Comparison of ENCODE assay signal across 21 cellular contexts in the genomic region with DNA sequence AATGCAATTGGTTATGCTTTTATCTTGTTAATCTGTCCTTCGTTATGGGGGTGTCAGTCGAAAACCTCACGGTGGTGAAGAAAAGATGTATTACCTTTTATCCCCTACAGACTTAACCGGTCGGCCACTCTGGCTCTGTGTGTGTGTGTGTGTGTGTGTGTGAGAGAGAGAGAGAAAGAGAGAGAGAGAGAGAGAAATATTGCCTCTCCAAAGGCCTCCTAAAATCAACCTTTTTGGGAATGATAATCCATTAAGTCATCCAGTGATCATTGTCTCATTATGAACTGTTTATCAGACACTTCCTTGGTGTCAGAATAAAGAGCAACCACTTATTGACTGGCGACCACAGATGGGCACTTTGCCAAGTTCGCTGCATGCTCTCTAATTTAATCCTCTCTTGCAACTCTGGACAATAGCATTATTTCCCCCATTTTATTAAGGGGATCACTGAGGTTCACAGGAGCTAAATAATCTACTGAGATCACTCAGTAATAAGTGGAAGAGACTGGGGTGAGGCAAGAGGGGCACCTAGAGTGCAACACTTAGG. TPM values are rescaled to one million over a fixed set of nuclear protein-coding genes. Genes with fewer than 3 reads are reported as not detected.
A peak's percentile ranks its signal among the peaks of the same experiment; 100 is the strongest.
DNase-seq lines count a peak whose midpoint lies in the region; TF ChIP-seq lines count a peak whose summit lies in the region.
"Had no signal": no experiment of that assay in that cellular context is flagged by ENCODE, and none has a peak within 500 bp of the region (broad histone marks: within the 10 kb centered on the region; RNA-seq: fewer than 3 reads in every experiment).

No MANE protein-coding gene starts in this region.

- CTCF ChIA-PET in Calu3 (lab: Charles Lee): no interaction called here

- H3K4me1 Mint-ChIP-seq in Calu3 (ENCODE audit: low read depth, unreplicated experiment): peaks cover 10% of the 10 kb centered on the region
- H3K4me1 Mint-ChIP-seq in activated CD4-positive, alpha-beta T cell treated with anti-CD3 and anti-CD28 coated beads, Interleukin-2, amount 10 ng/mL, durations not matched to agents 24 days and 14 days: peaks cover 6% of the 10 kb centered on the region

- no peaks in the 10 kb centered on the region for H3K9me3 ChIP-seq in WERI-Rb-1 (ENCODE audit: severe bottlenecking)
- no peaks in the 10 kb centered on the region for H3K9me3 ChIP-seq in adrenal gland (replicated peaks in 1 of 3)
- H3K9me3 ChIP-seq: psoas muscle, thoracic aorta had no signal

- no TSS peak for BruUV-seq in Calu3 (replicated peaks; lab: Mats Ljungman, UMichigan)

- H3K27me3 Mint-ChIP-seq in Calu3 (ENCODE audit: unreplicated experiment): peaks cover 1% of the 10 kb centered on the region
- peaks cover 19% of the 10 kb centered on the region for H3K27me3 Mint-ChIP-seq in activated CD4-positive, alpha-beta T cell treated with anti-CD3 and anti-CD28 coated beads, Interleukin-2, amount 10 ng/mL, durations not matched to agents 24 days and 14 days

- H3K27ac ChIP-seq in WERI-Rb-1: no peak overlapping the region
- H3K27ac ChIP-seq in adrenal gland: no peak overlapping the region
- H3K27ac ChIP-seq: psoas muscle, thoracic aorta had no signal

- H3K4me3 Mint-ChIP-seq in Calu3 (ENCODE audit: low read depth, unreplicated experiment): no peak overlapping the region
- H3K4me3 Mint-ChIP-seq in activated CD4-positive, alpha-beta T cell treated with anti-CD3 and anti-CD28 coated beads, Interleukin-2, amount 10 ng/mL, durations not matched to agents 24 days and 14 days: no peak overlapping the region
- H3K4me3 Mint-ChIP-seq: activated B cell treated with CpG ODN at 0.5 μM for 24 hours; activated CD8-positive, alpha-beta memory T cell treated with anti-CD3 and anti-CD28 coated beads, Interleukin-2, amount 10 ng/mL, durations not matched to agents 7 days and 5 days; IgD-negative memory B cell; nephron had no signal

- 53 to 79% (median 60%) methylated on average over 7 of the region's 7 CpGs for WGBS in adrenal gland, 4 donors

- DNase-seq in Calu3 (peak; percentile 16), NCI-H1105 treated with DMSO at 0.1 percent for 48 hours (lab: John Stamatoyannopoulos, UW) (peak; percentile 79), NCI-H510A (lab: John Stamatoyannopoulos, UW) (peak; percentile 4), WERI-Rb-1 (peak; percentile 30), Ammon's horn (ENCODE audit: low spot score) (no peak), activated gamma-delta T cell (lab: John Stamatoyannopoulos, UW) (no peak), adrenal gland (no peak)
- no peak for DNase-seq in activated CD4-positive, alpha-beta T cell treated with anti-CD3 and anti-CD28 coated beads, Interleukin-2, amount 10 ng/mL, durations not matched to agents 24 days and 14 days
- DNase-seq: activated B cell treated with CpG ODN at 0.5 μM for 24 hours; activated CD8-positive, alpha-beta memory T cell treated with anti-CD3 and anti-CD28 coated beads, Interleukin-2, amount 10 ng/mL, durations not matched to agents 7 days and 5 days; activated effector memory CD4-positive, alpha-beta T cell treated with Interleukin-2 at 50 U/mL for 16 hours; hypothalamus; kidney glomerular epithelial cell; mesenchymal stem cell; NK-92 treated with Interleukin-12 subunit alpha and Interleukin-12 subunit beta, amount 100 ng/mL, for 24 hours; psoas muscle had no signal

- TF ChIP-seq CTCF in Calu3 (IDR thresholded peaks at IDR 0.05; ENCODE audit: unreplicated experiment) (no peak), WERI-Rb-1 (IDR thresholded peaks at IDR 0.05; ENCODE audit: low read depth, low read length) (no peak), adrenal gland (IDR thresholded peaks at IDR 0.05) (no peak)

- no peaks in the 10 kb centered on the region for H3K36me3 Mint-ChIP-seq in Calu3 (ENCODE audit: insufficient read depth, unreplicated experiment)
- H3K36me3 Mint-ChIP-seq in activated CD4-positive, alpha-beta T cell treated with anti-CD3 and anti-CD28 coated beads, Interleukin-2, amount 10 ng/mL, durations not matched to agents 24 days and 14 days (ENCODE audit: low read depth): no peaks in the 10 kb centered on the region
- H3K36me3 Mint-ChIP-seq: activated CD8-positive, alpha-beta memory T cell treated with anti-CD3 and anti-CD28 coated beads, Interleukin-2, amount 10 ng/mL, durations not matched to agents 7 days and 5 days; IgD-negative memory B cell had no signal

- H3K9me3 Mint-ChIP-seq in Calu3 (ENCODE audit: low read depth, unreplicated experiment): no peaks in the 10 kb centered on the region
- no peaks in the 10 kb centered on the region for H3K9me3 Mint-ChIP-seq in activated CD4-positive, alpha-beta T cell treated with anti-CD3 and anti-CD28 coated beads, Interleukin-2, amount 10 ng/mL, durations not matched to agents 24 days and 14 days

- H3K4me1 ChIP-seq in adrenal gland (replicated peaks in 1 of 2): no peaks in the 10 kb centered on the region
- H3K4me1 ChIP-seq: psoas muscle had no signal

- H3K27me3 ChIP-seq in WERI-Rb-1 (ENCODE audit: insufficient read depth, low read depth, severe bottlenecking): no peaks in the 10 kb centered on the region
- peaks cover 3% of the 10 kb centered on the region for H3K27me3 ChIP-seq in adrenal gland

- intact Hi-C loops in Calu3 (cut with micrococcal nuclease; ENCODE audit: unreplicated experiment): no loop called here
- intact Hi-C loops in activated CD4-positive, alpha-beta T cell treated with anti-CD3 and anti-CD28 coated beads, Interleukin-2, amount 10 ng/mL, durations not matched to agents 24 days and 14 days (cut with micrococcal nuclease): no loop called here
- intact Hi-C loops in adrenal gland (cut with DNase I): no loop called here

- TF ChIP-seq POLR2A in adrenal gland (IDR thresholded peaks at IDR 0.05): no peak

- H3K36me3 ChIP-seq in WERI-Rb-1 (no peaks in the 10 kb centered on the region), adrenal gland (replicated peaks in 1 of 2) (no peaks in the 10 kb centered on the region)
- H3K36me3 ChIP-seq: thoracic aorta had no signal

- no peak overlapping the region for H3K27ac Mint-ChIP-seq in Calu3 (ENCODE audit: unreplicated experiment)
- no peak overlapping the region for H3K27ac Mint-ChIP-seq in activated CD4-positive, alpha-beta T cell treated with anti-CD3 and anti-CD28 coated beads, Interleukin-2, amount 10 ng/mL, durations not matched to agents 24 days and 14 days
- H3K27ac Mint-ChIP-seq: activated B cell treated with CpG ODN at 0.5 μM for 24 hours; activated CD8-positive, alpha-beta memory T cell treated with anti-CD3 and anti-CD28 coated beads, Interleukin-2, amount 10 ng/mL, durations not matched to agents 7 days and 5 days; IgD-negative memory B cell; nephron had no signal

- H3K4me3 ChIP-seq in WERI-Rb-1 (ENCODE audit: low read depth, low read length): no peak overlapping the region
- no peak overlapping the region for H3K4me3 ChIP-seq in adrenal gland
- H3K4me3 ChIP-seq: psoas muscle, thoracic aorta had no signal

RNA-seq across cellular contexts. Expression of a gene that starts 30.7 kb away (rescaled TPM):
- total RNA-seq in Calu3 (2022): not detected in 2 replicates
- total RNA-seq in activated CD4-positive, alpha-beta T cell treated with anti-CD3 and anti-CD28 coated beads, Interleukin-2, amount 10 ng/mL, durations not matched to agents 24 days and 14 days: not detected in 2 replicates
- total RNA-seq in adrenal gland: 1 to 10 TPM in 3 of 8 donors, under 1 TPM in 1, not detected in 4; 0.12 to 4.8 (median 2.0) TPM
- under 1 TPM; 0.17 to 0.56 (median 0.53) TPM for polyA plus RNA-seq in adrenal gland
- total RNA-seq: activated B cell treated with CpG ODN at 0.5 μM for 24 hours; activated CD8-positive, alpha-beta memory T cell treated with anti-CD3 and anti-CD28 coated beads, Interleukin-2, amount 10 ng/mL, durations not matched to agents 7 days and 5 days; H4; psoas muscle; RPMI7951; thoracic aorta had no signal
- polyA plus RNA-seq: IgD-negative memory B cell, psoas muscle had no signal

Comparison
In these comparisons a context has a peak if more than half of its experiments do, and no peak if none do; other contexts are left out.
1. DNase-seq: peak in Calu3 (single experiment), NCI-H1105 treated with DMSO at 0.1 percent for 48 hours (single experiment), NCI-H510A (single experiment) and WERI-Rb-1 (single experiment); none in activated CD4-positive, alpha-beta T cell treated with anti-CD3 and anti-CD28 coated beads, Interleukin-2, amount 10 ng/mL, durations not matched to agents 24 days and 14 days (single experiment), Ammon's horn (single experiment), activated gamma-delta T cell (single experiment) and adrenal gland (0 of 7).